In genomic region chr6:22146581-22147468, GRCh38 we compare ENCODE assay signal across 9 cellular contexts.
A peak's percentile ranks its signal among the peaks of the same experiment; 100 is the strongest.
DNase-seq lines count a peak whose midpoint lies in the region; ATAC-seq and TF ChIP-seq lines count a peak whose summit lies in the region.
"Had no signal": no experiment of that assay in that cellular context is flagged by ENCODE, and none has a peak within 500 bp of the region (broad histone marks: within the 10 kb centered on the region; RNA-seq: fewer than 3 reads in every experiment).

No MANE protein-coding gene starts in this region.

- H3K4me3 Mint-ChIP-seq in naive thymus-derived CD8-positive, alpha-beta T cell: peak overlapping the region; percentile 66 to 83 (median 80)
- H3K4me3 Mint-ChIP-seq: memory B cell had no signal

- TF ChIP-seq CTCF in AG10803 (conservative IDR thresholded peaks at IDR 0.05; ENCODE audit: low read length) (no peak), colonic mucosa (IDR thresholded peaks at IDR 0.05) (no peak)

- POLR2A ChIA-PET in naive thymus-derived CD8-positive, alpha-beta T cell (lab: Charles Lee): interaction anchor here (0.5 kb wide), 1 partner anchor 110 kb away, joined by 3 read pairs; no protein-coding TSS in a partner anchor

- H3K27ac ChIP-seq in colonic mucosa: no peak overlapping the region

- H3K4me3 ChIP-seq in AG10803 (ENCODE audit: low read length) (peak overlapping the region; percentile 55), colonic mucosa (peak overlapping the region; percentile 12)

- peak overlapping the region in 8 of 10 donors; percentile 27 to 92 (median 85) for H3K27ac Mint-ChIP-seq in naive thymus-derived CD8-positive, alpha-beta T cell
- H3K27ac Mint-ChIP-seq: memory B cell had no signal

- H3K9me3 ChIP-seq in colonic mucosa: no peaks in the 10 kb centered on the region

- no peaks in the 10 kb centered on the region for H3K36me3 ChIP-seq in colonic mucosa

- H3K27me3 ChIP-seq in colonic mucosa: no peaks in the 10 kb centered on the region

- peaks cover 19 to 35% (median 22%) of the 10 kb centered on the region in 5 donors for H3K27me3 Mint-ChIP-seq in naive thymus-derived CD8-positive, alpha-beta T cell

- no peaks in the 10 kb centered on the region for H3K9me3 Mint-ChIP-seq in naive thymus-derived CD8-positive, alpha-beta T cell

- no peak overlapping the region for H3K9ac ChIP-seq in colonic mucosa (ENCODE audit: low read depth in 2 of 2, low read length in 2 of 2)

- peak; percentile 34 to 41 for ATAC-seq in naive thymus-derived CD8-positive, alpha-beta T cell

- intact Hi-C loops in colonic mucosa (cut with DNase I): no loop called here

- H3K4me1 ChIP-seq in colonic mucosa: no peaks in the 10 kb centered on the region

- peaks cover 12 to 35% (median 31%) of the 10 kb centered on the region in 4 donors for H3K4me1 Mint-ChIP-seq in naive thymus-derived CD8-positive, alpha-beta T cell
- H3K4me1 Mint-ChIP-seq: memory B cell had no signal

- no peaks in the 10 kb centered on the region for H3K36me3 Mint-ChIP-seq in naive thymus-derived CD8-positive, alpha-beta T cell
- H3K36me3 Mint-ChIP-seq: memory B cell had no signal

- peak; percentile 15 for DNase-seq in AG10803 (ENCODE audit: low read depth)
- DNase-seq in LHCN-M2 (ENCODE audit: low read depth): peak; percentile 55
- no peak for DNase-seq in colonic mucosa
- peak in 3 of 10 donors; percentile 22 to 53 (median 45) for DNase-seq in naive thymus-derived CD8-positive, alpha-beta T cell
- DNase-seq in AML-193 (lab: John Stamatoyannopoulos, UW): no peak
- DNase-seq in iPS-NIHi11 (ENCODE audit: low spot score): no peak
- DNase-seq in NCI-H2171 (lab: John Stamatoyannopoulos, UW): no peak
- no peak for DNase-seq in NCI-H1105 (lab: John Stamatoyannopoulos, UW)

Comparison
In these comparisons a context has a peak if more than half of its experiments do, and no peak if none do; other contexts are left out.
1. DNase-seq: peak in AG10803 (single experiment) and LHCN-M2 (single experiment); none in colonic mucosa (single experiment), AML-193 (0 of 2), iPS-NIHi11 (single experiment), NCI-H2171 (single experiment) and NCI-H1105 (single experiment).